Comparison of ENCODE assay signal across 1 cellular context in the genomic region with DNA sequence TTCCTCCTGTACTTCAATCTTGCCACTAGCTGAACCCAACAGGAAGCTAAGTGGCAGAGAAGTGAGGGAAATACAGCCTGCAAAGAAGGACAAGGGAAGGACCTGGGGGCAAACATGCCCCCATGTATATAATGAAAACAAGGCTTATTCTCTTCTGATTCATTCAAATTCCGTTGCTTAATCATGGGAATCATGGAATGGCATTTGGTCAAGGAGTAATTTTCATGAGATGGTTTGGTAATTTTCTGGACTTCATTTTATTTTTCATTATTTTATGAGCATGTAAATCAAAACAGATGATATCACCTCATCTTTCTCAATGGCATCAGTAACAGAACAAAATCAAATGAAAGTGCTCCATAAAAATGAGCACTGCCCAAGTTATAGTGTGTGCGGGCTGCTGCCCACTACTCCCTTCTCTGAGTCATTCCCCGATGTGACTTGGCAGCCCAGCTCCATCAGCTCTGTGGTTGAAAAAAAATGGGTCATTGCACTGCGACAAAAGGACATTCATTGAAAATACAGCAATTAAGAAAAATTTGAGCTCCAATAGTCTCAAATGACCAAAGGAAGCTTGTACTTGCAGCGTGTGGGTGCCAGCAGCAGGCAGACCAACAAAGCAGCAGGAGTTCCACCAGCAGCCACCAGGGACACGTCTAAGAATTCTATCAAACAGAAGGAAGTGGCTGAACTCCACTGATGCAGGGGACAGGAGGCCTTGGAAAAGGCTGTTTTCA.
TF ChIP-seq lines count a peak whose summit lies in the region.

No MANE protein-coding gene starts in this region.

TF ChIP-seq in SK-N-SH treated with all-trans-retinoic acid at 6 μM for 48 hours, 23 proteins besides CTCF, POLR2A, EP300 and RAD21 (continued from another document):
- TF ChIP-seq TSHZ2 (CRISPR knock-in tag; IDR thresholded peaks at IDR 0.05) = no peak
